ENCODE assay signal across 9 cellular contexts in the genomic region with DNA sequence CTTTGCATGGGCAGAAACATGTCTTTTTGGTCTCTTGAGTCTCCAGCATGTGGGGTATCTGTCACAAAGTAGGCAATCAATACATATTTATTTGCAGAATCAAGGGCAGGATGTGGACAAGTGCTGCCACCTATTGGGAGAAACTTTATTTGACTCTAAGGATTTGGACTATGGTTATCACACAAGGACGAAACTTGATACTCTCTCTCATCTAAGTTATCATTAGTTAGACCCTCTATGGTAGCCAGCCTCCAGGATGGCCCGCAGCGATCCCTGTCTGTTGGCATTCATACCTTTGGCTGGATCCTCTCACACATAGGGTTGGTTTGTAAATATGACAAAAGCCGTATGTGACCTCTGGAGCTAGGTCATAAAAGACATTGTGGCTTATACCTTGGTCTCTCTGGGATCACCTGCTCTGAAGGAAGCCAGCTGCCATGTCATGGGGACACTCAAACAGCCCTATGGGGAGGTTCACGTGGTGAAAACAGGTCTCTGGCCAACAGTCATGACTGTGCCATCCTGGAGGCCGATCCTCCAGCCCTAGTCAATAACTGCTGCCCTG. TPM values are rescaled to one million over a fixed set of nuclear protein-coding genes. Genes with fewer than 3 reads are reported as not detected.
A peak's percentile ranks its signal among the peaks of the same experiment; 100 is the strongest.
DNase-seq lines count a peak whose midpoint lies in the region; ATAC-seq and TF ChIP-seq lines count a peak whose summit lies in the region.
"Had no signal": no experiment of that assay in that cellular context is flagged by ENCODE, and none has a peak within 500 bp of the region (broad histone marks: within the 10 kb centered on the region; RNA-seq: fewer than 3 reads in every experiment).

No MANE protein-coding gene starts in this region.

- no peaks in the 10 kb centered on the region for H3K9me2 ChIP-seq in GM23338 (ENCODE audit: insufficient read depth)

- no peaks in the 10 kb centered on the region for H3K36me3 Mint-ChIP-seq in GM23338 (ENCODE audit: low read depth)
- H3K36me3 Mint-ChIP-seq in activated CD4-positive, alpha-beta memory T cell treated with anti-CD3 and anti-CD28 coated beads for 36 hours = no peaks in the 10 kb centered on the region

- TF ChIP-seq CTCF in GM23338 (conservative IDR thresholded peaks at IDR 0.05; ENCODE audit: low read depth in 2 of 2) = peak; percentile 75 to 78

- H3K9ac ChIP-seq in BLaER1 = peak overlapping the region; percentile 90
- peak overlapping the region; percentile 9 to 98 for H3K9ac ChIP-seq in mucosa of rectum (ENCODE audit: low read depth in 1 of 2, low read length in 2 of 2)

- DNase-seq in GM23338 (ENCODE audit: low spot score) (peak; percentile 83), NCI-H446 treated with DMSO at 0.1 percent for 48 hours (lab: John Stamatoyannopoulos, UW) (peak; percentile 50), epidermal melanocyte (ENCODE audit: insufficient read length, low spot score) (peak; percentile 31)
- peak; percentile 55 for DNase-seq in activated CD4-positive, alpha-beta memory T cell treated with anti-CD3 and anti-CD28 coated beads for 36 hours

- 0 out of 2 replicates have a peak, but pooled peaks cover 2% of the 10 kb centered on the region for H3K36me3 ChIP-seq in BLaER1
- no peaks in the 10 kb centered on the region for H3K36me3 ChIP-seq in GM23338 (ENCODE audit: insufficient read depth)
- H3K36me3 ChIP-seq in mucosa of rectum (ENCODE audit: control insufficient read depth in 2 of 2, insufficient read depth in 2 of 2, low read length in 2 of 2) = no peaks in the 10 kb centered on the region
- H3K36me3 ChIP-seq in thymus (ENCODE audit: control insufficient read depth, insufficient read depth) = no peaks in the 10 kb centered on the region

- WGBS in thymus = 57% methylated on average over 6 of the region's 6 CpGs

- peaks cover 6% of the 10 kb centered on the region for H3K27me3 Mint-ChIP-seq in GM23338 (ENCODE audit: insufficient read depth, low read depth, poor library complexity)
- no peaks in the 10 kb centered on the region for H3K27me3 Mint-ChIP-seq in activated CD4-positive, alpha-beta memory T cell treated with anti-CD3 and anti-CD28 coated beads for 36 hours

- H3F3A ChIP-seq in GM23338 (replicated peaks; ENCODE audit: low read depth) = no peaks in the 10 kb centered on the region

- H3K9me3 ChIP-seq in BLaER1 = no peaks in the 10 kb centered on the region
- H3K9me3 ChIP-seq in mucosa of rectum (ENCODE audit: control insufficient read depth in 2 of 2, low read length in 2 of 2) = no peaks in the 10 kb centered on the region
- no peaks in the 10 kb centered on the region for H3K9me3 ChIP-seq in thymus (ENCODE audit: control insufficient read depth)

- H3K27ac ChIP-seq in BLaER1 (no peak overlapping the region), GM23338 (ENCODE audit: low read depth) (no peak overlapping the region), mucosa of rectum (ENCODE audit: low read depth in 2 of 2, low read length in 2 of 2) (peak overlapping the region; percentile 94 to 97), thymus (ENCODE audit: low read depth) (no peak overlapping the region)

- peaks cover 34% of the 10 kb centered on the region for H3K4me1 ChIP-seq in BLaER1
- peaks cover 12% of the 10 kb centered on the region; the same call in 1 of the 2 replicates for H3K4me1 ChIP-seq in GM23338 (ENCODE audit: insufficient read depth)
- H3K4me1 ChIP-seq in mucosa of rectum (ENCODE audit: control insufficient read depth in 2 of 2, insufficient read depth in 2 of 2, low read length in 2 of 2) = peaks cover 12 to 18% of the 10 kb centered on the region in 2 donors
- peaks cover 14% of the 10 kb centered on the region for H3K4me1 ChIP-seq in thymus (ENCODE audit: control insufficient read depth, insufficient read depth, low read length)

- H3K9me3 Mint-ChIP-seq in GM23338 = no peaks in the 10 kb centered on the region
- H3K9me3 Mint-ChIP-seq in activated CD4-positive, alpha-beta memory T cell treated with anti-CD3 and anti-CD28 coated beads for 36 hours = no peaks in the 10 kb centered on the region

- H3K27me3 ChIP-seq in BLaER1 (no peaks in the 10 kb centered on the region), GM23338 (ENCODE audit: insufficient read depth) (0 out of 2 replicates have a peak, but pooled peaks cover 2% of the 10 kb centered on the region), mucosa of rectum (ENCODE audit: control insufficient read depth in 2 of 2, insufficient read depth in 2 of 2, low read length in 2 of 2) (no peaks in the 10 kb centered on the region), thymus (ENCODE audit: control insufficient read depth, insufficient read depth) (no peaks in the 10 kb centered on the region)

- peak overlapping the region; percentile 81 for H3K4me3 Mint-ChIP-seq in GM23338
- peak overlapping the region; percentile 85 for H3K4me3 Mint-ChIP-seq in activated CD4-positive, alpha-beta memory T cell treated with anti-CD3 and anti-CD28 coated beads for 36 hours

- peaks cover 4% of the 10 kb centered on the region; the same call in 2 of the 3 replicates for H3K4me1 Mint-ChIP-seq in GM23338
- H3K4me1 Mint-ChIP-seq in activated CD4-positive, alpha-beta memory T cell treated with anti-CD3 and anti-CD28 coated beads for 36 hours (ENCODE audit: low read depth) = peaks cover 13% of the 10 kb centered on the region

- H4K20me1 ChIP-seq in BLaER1 = peaks cover 30% of the 10 kb centered on the region
- peaks cover 17% of the 10 kb centered on the region; the same call in 1 of the 2 replicates for H4K20me1 ChIP-seq in GM23338 (replicated peaks; ENCODE audit: insufficient read depth)

- peak; percentile 13 for ATAC-seq in GM23338
- ATAC-seq in GM21515 (IDR thresholded peaks at IDR 0.05; ENCODE audit: unreplicated experiment) = no peak

- H3K79me2 ChIP-seq in GM23338 (replicated peaks; ENCODE audit: insufficient read depth) = peaks cover 32% of the 10 kb centered on the region

- POLR2A ChIA-PET in activated CD4-positive, alpha-beta memory T cell treated with anti-CD3 and anti-CD28 coated beads for 36 hours (lab: Charles Lee) = interaction anchor here (0.6 to 2.8 kb wide), 5 partner anchors 9 to 202 kb away, joined by 3 to 22 read pairs (median 4); partner anchors contain the start of gene RTCB

- intact Hi-C loops in activated CD4-positive, alpha-beta memory T cell treated with anti-CD3 and anti-CD28 coated beads for 36 hours (cut with micrococcal nuclease) = loop anchor here (1.0 to 10.0 kb wide), 6 partner anchors 9 to 809 kb away; partner anchors contain the start of genes PISD and RTCB

- CTCF ChIA-PET in activated CD4-positive, alpha-beta memory T cell treated with anti-CD3 and anti-CD28 coated beads for 36 hours (lab: Charles Lee) = interaction anchor here (0.8 to 3.3 kb wide), 21 partner anchors 8 to 503 kb away, joined by 3 to 33 read pairs (median 4); partner anchors contain the start of gene RTCB

- H3K4me3 ChIP-seq in BLaER1 = peak overlapping the region; percentile 81
- peak overlapping the region; percentile 65 for H3K4me3 ChIP-seq in GM23338
- H3K4me3 ChIP-seq in mucosa of rectum (ENCODE audit: low read length in 2 of 2) = peak overlapping the region; percentile 81 to 94
- H3K4me3 ChIP-seq in thymus (ENCODE audit: low read length) = peak overlapping the region; percentile 93

- H3K4me2 ChIP-seq in BLaER1 (peak overlapping the region; percentile 95), GM23338 (peak overlapping the region; percentile 80)

- no peak overlapping the region for H3K27ac Mint-ChIP-seq in GM23338
- H3K27ac Mint-ChIP-seq in activated CD4-positive, alpha-beta memory T cell treated with anti-CD3 and anti-CD28 coated beads for 36 hours = peak overlapping the region; percentile 90

- H2AFZ ChIP-seq in GM23338 = peak overlapping the region; percentile 99

TF ChIP-seq in GM23338, 12 proteins besides CTCF, POLR2A, EP300 and RAD21 (continues in another document):
- TF ChIP-seq, protein P1, sequence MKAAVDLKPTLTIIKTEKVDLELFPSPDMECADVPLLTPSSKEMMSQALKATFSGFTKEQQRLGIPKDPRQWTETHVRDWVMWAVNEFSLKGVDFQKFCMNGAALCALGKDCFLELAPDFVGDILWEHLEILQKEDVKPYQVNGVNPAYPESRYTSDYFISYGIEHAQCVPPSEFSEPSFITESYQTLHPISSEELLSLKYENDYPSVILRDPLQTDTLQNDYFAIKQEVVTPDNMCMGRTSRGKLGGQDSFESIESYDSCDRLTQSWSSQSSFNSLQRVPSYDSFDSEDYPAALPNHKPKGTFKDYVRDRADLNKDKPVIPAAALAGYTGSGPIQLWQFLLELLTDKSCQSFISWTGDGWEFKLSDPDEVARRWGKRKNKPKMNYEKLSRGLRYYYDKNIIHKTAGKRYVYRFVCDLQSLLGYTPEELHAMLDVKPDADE (IDR thresholded peaks at IDR 0.05) = no peak
- no peak for TF ChIP-seq JUNB (IDR thresholded peaks at IDR 0.05; ENCODE audit: unreplicated experiment)
- TF ChIP-seq, protein P2, sequence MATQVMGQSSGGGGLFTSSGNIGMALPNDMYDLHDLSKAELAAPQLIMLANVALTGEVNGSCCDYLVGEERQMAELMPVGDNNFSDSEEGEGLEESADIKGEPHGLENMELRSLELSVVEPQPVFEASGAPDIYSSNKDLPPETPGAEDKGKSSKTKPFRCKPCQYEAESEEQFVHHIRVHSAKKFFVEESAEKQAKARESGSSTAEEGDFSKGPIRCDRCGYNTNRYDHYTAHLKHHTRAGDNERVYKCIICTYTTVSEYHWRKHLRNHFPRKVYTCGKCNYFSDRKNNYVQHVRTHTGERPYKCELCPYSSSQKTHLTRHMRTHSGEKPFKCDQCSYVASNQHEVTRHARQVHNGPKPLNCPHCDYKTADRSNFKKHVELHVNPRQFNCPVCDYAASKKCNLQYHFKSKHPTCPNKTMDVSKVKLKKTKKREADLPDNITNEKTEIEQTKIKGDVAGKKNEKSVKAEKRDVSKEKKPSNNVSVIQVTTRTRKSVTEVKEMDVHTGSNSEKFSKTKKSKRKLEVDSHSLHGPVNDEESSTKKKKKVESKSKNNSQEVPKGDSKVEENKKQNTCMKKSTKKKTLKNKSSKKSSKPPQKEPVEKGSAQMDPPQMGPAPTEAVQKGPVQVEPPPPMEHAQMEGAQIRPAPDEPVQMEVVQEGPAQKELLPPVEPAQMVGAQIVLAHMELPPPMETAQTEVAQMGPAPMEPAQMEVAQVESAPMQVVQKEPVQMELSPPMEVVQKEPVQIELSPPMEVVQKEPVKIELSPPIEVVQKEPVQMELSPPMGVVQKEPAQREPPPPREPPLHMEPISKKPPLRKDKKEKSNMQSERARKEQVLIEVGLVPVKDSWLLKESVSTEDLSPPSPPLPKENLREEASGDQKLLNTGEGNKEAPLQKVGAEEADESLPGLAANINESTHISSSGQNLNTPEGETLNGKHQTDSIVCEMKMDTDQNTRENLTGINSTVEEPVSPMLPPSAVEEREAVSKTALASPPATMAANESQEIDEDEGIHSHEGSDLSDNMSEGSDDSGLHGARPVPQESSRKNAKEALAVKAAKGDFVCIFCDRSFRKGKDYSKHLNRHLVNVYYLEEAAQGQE (IDR thresholded peaks at IDR 0.05; ENCODE audit: unreplicated experiment) = no peak
- no peak for TF ChIP-seq NANOG (IDR thresholded peaks at IDR 0.05; ENCODE audit: borderline replicate concordance)

RNA-seq across cellular contexts. Expression of gene FBXO7, which starts 1.1 kb away (rescaled TPM):
- 62.7 and 68.5 TPM in 2 replicates for total RNA-seq in GM23338 (2014; rRNA removed; shearing (Covaris generic))
- 32.7 and 38.6 TPM in 2 replicates for polyA plus RNA-seq in GM23338 (2016; fragmentation: Nextera tagmentation; extraction: Ambion mirVana)
- 10 to 100 TPM; 79.5 to 83.3 TPM for total RNA-seq in activated CD4-positive, alpha-beta memory T cell treated with anti-CD3 and anti-CD28 coated beads for 36 hours
- 101 TPM for polyA plus RNA-seq in thymus

RNA-seq across cellular contexts. Expression of gene BPIFC, which starts 9.2 kb away (rescaled TPM):
- not detected in 2 replicates for total RNA-seq in GM23338 (2014; rRNA removed; shearing (Covaris generic))
- polyA plus RNA-seq in GM23338 (2016; fragmentation: Nextera tagmentation; extraction: Ambion mirVana) (not detected in 2 replicates), thymus (0.98 TPM)
- total RNA-seq in activated CD4-positive, alpha-beta memory T cell treated with anti-CD3 and anti-CD28 coated beads for 36 hours = not detected
- total RNA-seq: subcutaneous adipose tissue had no signal

Comparison
In these comparisons a context has a peak if more than half of its experiments do, and no peak if none do; other contexts are left out.
1. H3K27ac ChIP-seq: peak in mucosa of rectum (2 of 2); none in BLaER1 (single experiment), GM23338 (single experiment) and thymus (single experiment).
2. DNase-seq: peak in every context shown above with its lines; median percentile 83 in GM23338; 55 in activated CD4-positive, alpha-beta memory T cell treated with anti-CD3 and anti-CD28 coated beads for 36 hours; 50 in NCI-H446 treated with DMSO at 0.1 percent for 48 hours; 31 in epidermal melanocyte.
3. Peak in every context shown above with its lines, with median percentiles within 50 percentile points of each other: H3K4me3 ChIP-seq.